ENCODE assay signal across 14 cellular contexts in genomic region chr10:89173075-89173474, GRCh38. TPM values are rescaled to one million over a fixed set of nuclear protein-coding genes. Genes with fewer than 3 reads are reported as not detected.
DNase-seq lines count a peak whose midpoint lies in the region; ATAC-seq, FAIRE-seq and TF ChIP-seq lines count a peak whose summit lies in the region.
"Had no signal": no experiment of that assay in that cellular context is flagged by ENCODE, and none has a peak within 500 bp of the region (broad histone marks: within the 10 kb centered on the region; RNA-seq: fewer than 3 reads in every experiment).

No MANE protein-coding gene starts in this region.

- peak; percentile 74 for FAIRE-seq in H54 (lab: Jason Lieb, UNC)
- FAIRE-seq: GM18507 had no signal

- H3K4me2 ChIP-seq in Loucy (ENCODE audit: low read depth, low read length, poor library complexity, severe bottlenecking) (peak overlapping the region; percentile 24), neural progenitor cell (peak overlapping the region; percentile 45)

- H3K79me2 ChIP-seq in Loucy (ENCODE audit: insufficient read depth, low read length) (no peaks in the 10 kb centered on the region), neural progenitor cell (ENCODE audit: low read depth) (no peaks in the 10 kb centered on the region)

- H3K27ac Mint-ChIP-seq in endothelial cell (ENCODE audit: unreplicated experiment) (peak overlapping the region; percentile 22), neural progenitor cell (no peak overlapping the region)
- H3K27ac Mint-ChIP-seq: CD14-positive monocyte had no signal

- H3K4me1 ChIP-seq in Loucy (ENCODE audit: insufficient read depth, low read length, poor library complexity, severe bottlenecking) (no peaks in the 10 kb centered on the region), neural progenitor cell (peaks cover 19% of the 10 kb centered on the region)
- H3K4me1 ChIP-seq: Caco-2 had no signal

- ATAC-seq in HG03469 (IDR thresholded peaks at IDR 0.05; ENCODE audit: unreplicated experiment), result no peak

- no peaks in the 10 kb centered on the region for H3K9me3 Mint-ChIP-seq in endothelial cell (ENCODE audit: unreplicated experiment)
- no peaks in the 10 kb centered on the region for H3K9me3 Mint-ChIP-seq in neural progenitor cell
- H3K9me3 Mint-ChIP-seq: CD14-positive monocyte had no signal

- no peak overlapping the region for H3K9ac ChIP-seq in Loucy (ENCODE audit: low read depth, low read length, poor library complexity, severe bottlenecking)
- no peak overlapping the region for H3K9ac ChIP-seq in neural progenitor cell

- no peak overlapping the region for H3K4me3 Mint-ChIP-seq in endothelial cell (ENCODE audit: unreplicated experiment)
- no peak overlapping the region for H3K4me3 Mint-ChIP-seq in neural progenitor cell
- H3K4me3 Mint-ChIP-seq: CD14-positive monocyte had no signal

- H3K9me2 ChIP-seq in Loucy (replicated peaks; ENCODE audit: low read depth, low read length), result no peaks in the 10 kb centered on the region

- no peaks in the 10 kb centered on the region for H3K9me3 ChIP-seq in Loucy (ENCODE audit: insufficient read depth, low read depth, low read length)
- no peaks in the 10 kb centered on the region for H3K9me3 ChIP-seq in neural progenitor cell (ENCODE audit: low read depth)
- H3K9me3 ChIP-seq: Caco-2 had no signal

- no peaks in the 10 kb centered on the region for H3K27me3 ChIP-seq in Loucy (ENCODE audit: insufficient read depth, low read length, poor library complexity, severe bottlenecking)
- no peaks in the 10 kb centered on the region for H3K27me3 ChIP-seq in neural progenitor cell

- peaks cover 17% of the 10 kb centered on the region for H3K4me1 Mint-ChIP-seq in endothelial cell (ENCODE audit: unreplicated experiment)
- H3K4me1 Mint-ChIP-seq in neural progenitor cell, result peaks cover 8% of the 10 kb centered on the region

- peak overlapping the region; percentile 42 for H3K27ac ChIP-seq in neural progenitor cell

- H3K36me3 ChIP-seq in Loucy (ENCODE audit: insufficient read depth, low read length) (no peaks in the 10 kb centered on the region), neural progenitor cell (no peaks in the 10 kb centered on the region)

- H3K27me3 Mint-ChIP-seq in endothelial cell (ENCODE audit: unreplicated experiment) (no peaks in the 10 kb centered on the region), neural progenitor cell (ENCODE audit: insufficient read depth, low read depth) (no peaks in the 10 kb centered on the region)

- H3K36me3 Mint-ChIP-seq in endothelial cell (ENCODE audit: low read depth, unreplicated experiment) (no peaks in the 10 kb centered on the region), neural progenitor cell (no peaks in the 10 kb centered on the region)
- H3K36me3 Mint-ChIP-seq: CD14-positive monocyte had no signal

- no peak for TF ChIP-seq CTCF in Loucy (conservative IDR thresholded peaks at IDR 0.05; ENCODE audit: low read length)
- no peak for TF ChIP-seq CTCF in endothelial cell (IDR thresholded peaks at IDR 0.05; ENCODE audit: unreplicated experiment)
- no peak for TF ChIP-seq CTCF in neural progenitor cell (IDR thresholded peaks at IDR 0.05)

- DNase-seq in H54 (ENCODE audit: insufficient read length, low spot score), result no peak
- no peak for DNase-seq in endothelial cell (ENCODE audit: low spot score)
- no peak for DNase-seq in neural progenitor cell (ENCODE audit: low spot score)
- DNase-seq in ecto neural progenitor cell (ENCODE audit: low spot score), result no peak
- no peak for DNase-seq in SKM-1 treated with dmso at 0.1 percent for 144 hours (lab: John Stamatoyannopoulos, UW; ENCODE audit: unreplicated experiment)
- DNase-seq: Caco-2, NCI-H1436, NCI-H2029 treated with DMSO at 0.1 percent for 48 hours, NCI-H510A treated with DMSO at 0.1 percent for 48 hours, SIG-M5 had no signal

- H2AFZ ChIP-seq in Loucy (ENCODE audit: low read length) (peak overlapping the region; percentile 75), neural progenitor cell (replicated peaks) (no peak overlapping the region)

- H3F3A ChIP-seq in Loucy (ENCODE audit: low read depth), result no peaks in the 10 kb centered on the region
- peaks cover 10% of the 10 kb centered on the region for H3F3A ChIP-seq in neural progenitor cell (ENCODE audit: low read depth)

- H3K4me3 ChIP-seq in Loucy (ENCODE audit: low read length, poor library complexity, severe bottlenecking), result no peak overlapping the region
- H3K4me3 ChIP-seq in neural progenitor cell, result no peak overlapping the region

- no peaks in the 10 kb centered on the region for H4K20me1 ChIP-seq in Loucy (ENCODE audit: insufficient read depth, low read length, poor library complexity, severe bottlenecking)
- H4K20me1 ChIP-seq in neural progenitor cell (ENCODE audit: low read depth), result no peaks in the 10 kb centered on the region

- no peak for TF ChIP-seq POLR2A in H54 (IDR thresholded peaks at IDR 0.05; ENCODE audit: low read depth, low read length)

RNA-seq across cellular contexts. Expression of gene CH25H, which starts 34.0 kb away (rescaled TPM):
- total RNA-seq in endothelial cell (ENCODE audit: unreplicated experiment), result 10.0 TPM
- not detected in 2 replicates for total RNA-seq in neural progenitor cell (ENCODE audit: low replicate concordance)
- total RNA-seq: Caco-2 had no signal

Comparison
In these comparisons a context has a peak if more than half of its experiments do, and no peak if none do; other contexts are left out.
1. RNA of gene CH25H, which starts 34.0 kb away (total RNA-seq): 10.0 TPM in endothelial cell (single experiment); not detected in neural progenitor cell; every median in the first group is over 10 times any median in the second.